8 cellular contexts compared by ENCODE assay signal in the genomic region with DNA sequence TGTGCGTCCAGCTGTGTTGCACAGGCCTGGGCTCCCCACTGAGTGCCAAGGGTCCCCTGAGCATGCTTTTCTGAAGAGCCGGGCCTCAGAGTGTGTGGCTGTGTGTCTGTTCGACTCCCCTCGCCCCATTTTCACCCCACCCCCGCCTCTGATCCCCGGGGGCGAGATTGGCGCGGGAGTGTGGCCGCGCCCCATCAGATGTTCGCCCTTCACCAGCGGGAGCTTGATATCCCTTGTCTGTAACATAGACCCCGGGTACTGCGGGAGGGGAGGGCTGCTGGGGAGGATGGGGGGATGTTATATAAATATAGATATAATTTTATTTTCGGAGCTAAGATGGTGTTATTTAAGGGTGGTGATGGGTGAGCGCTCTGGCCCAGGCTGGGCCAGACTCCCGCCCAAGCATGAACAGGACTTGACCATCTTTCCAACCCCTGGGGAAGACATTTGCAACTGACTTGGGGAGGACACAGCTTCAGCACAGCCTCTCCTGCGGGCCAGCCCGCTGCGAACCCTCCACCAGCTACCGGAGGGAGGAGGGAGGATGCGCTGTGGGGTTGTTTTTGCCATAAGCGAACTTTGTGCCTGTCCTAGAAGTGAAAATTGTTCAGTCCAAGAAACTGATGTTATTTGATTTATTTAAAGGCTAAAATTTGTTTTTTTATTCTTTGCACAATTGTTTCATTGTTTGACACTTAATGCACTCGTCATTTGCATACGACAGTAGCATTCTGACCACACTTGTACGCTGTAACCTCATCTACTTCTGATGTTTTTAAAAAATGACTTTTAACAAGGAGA. TPM values are rescaled to one million over a fixed set of nuclear protein-coding genes. Genes with fewer than 3 reads are reported as not detected.
DNase-seq lines count a peak whose midpoint lies in the region; ATAC-seq and TF ChIP-seq lines count a peak whose summit lies in the region.

No MANE protein-coding gene starts in this region.

- POLR2A ChIA-PET in HCT116 (lab: Charles Lee) (interaction anchor here (0.8 to 5.1 kb wide), 14 partner anchors 10 to 203 kb away, joined by 3 to 76 read pairs (median 11); a partner anchor contains a TSS), activated B cell treated with CpG ODN at 0.5 μM for 24 hours (lab: Charles Lee) (interaction anchor here (1.1 to 5.8 kb wide), 9 partner anchors 9 to 374 kb away, joined by 3 to 86 read pairs (median 14); a partner anchor contains a TSS)

- RAD21 ChIA-PET in HCT116 (lab: Charles Lee; ENCODE audit: low non-redundant PET in 1 of 2, low total read pairs in 2 of 2, uncharacterized antibody in 2 of 2, unreplicated experiment in 2 of 2), result no interaction called here

- CTCF ChIA-PET in HCT116 (lab: Charles Lee) (interaction anchor here (1.8 to 2.1 kb wide), 2 partner anchors 37 to 187 kb away, joined by 9 to 10 read pairs; no protein-coding TSS in a partner anchor), activated B cell treated with CpG ODN at 0.5 μM for 24 hours (lab: Charles Lee) (interaction anchor here (1.6 to 3.6 kb wide), 4 partner anchors 24 to 202 kb away, joined by 4 to 57 read pairs (median 18); a partner anchor contains a TSS)

- no peak for ATAC-seq in HCT116
- ATAC-seq in activated B cell treated with CpG ODN at 0.5 μM for 24 hours (ENCODE audit: low read depth), result no peak
- ATAC-seq in left ventricle myocardium superior, result no peak
- ATAC-seq in HG03097 (IDR thresholded peaks at IDR 0.05; ENCODE audit: low FRiP score, unreplicated experiment), result no peak
- no peak for ATAC-seq in GM18519 (IDR thresholded peaks at IDR 0.05; ENCODE audit: low FRiP score, unreplicated experiment)

- H3K4me3 ChIP-seq in HCT116 (replicated peaks in 1 of 2; ENCODE audit: low read depth in 1 of 2, low read length in 2 of 2), result peak overlapping the region; percentile 72 to 80

- TF ChIP-seq POLR2A in HCT116 (IDR thresholded peaks at IDR 0.05; ENCODE audit: borderline replicate concordance, extremely low read depth, insufficient read depth, insufficient read length), result peak; percentile 26

- no peaks in the 10 kb centered on the region for H4K20me1 ChIP-seq in HCT116 (ENCODE audit: insufficient read depth)

- H3K36me3 Mint-ChIP-seq in activated B cell treated with CpG ODN at 0.5 μM for 24 hours (ENCODE audit: low read depth) (peaks cover 4% of the 10 kb centered on the region), progenitor cell of endocrine pancreas (ENCODE audit: insufficient read depth) (peaks cover 2% of the 10 kb centered on the region)

- H3K27me3 Mint-ChIP-seq in activated B cell treated with CpG ODN at 0.5 μM for 24 hours (peaks cover 8% of the 10 kb centered on the region), progenitor cell of endocrine pancreas (peaks cover 3% of the 10 kb centered on the region)

- peaks cover 16% of the 10 kb centered on the region for H3K4me1 Mint-ChIP-seq in activated B cell treated with CpG ODN at 0.5 μM for 24 hours
- peaks cover 42% of the 10 kb centered on the region for H3K4me1 Mint-ChIP-seq in progenitor cell of endocrine pancreas (ENCODE audit: low read depth)

- no peaks in the 10 kb centered on the region for H3K9me2 ChIP-seq in HCT116 (ENCODE audit: insufficient read depth)

- no peak for TF ChIP-seq CTCF in HCT116 (IDR thresholded peaks at IDR 0.05 in 2 of 3, conservative IDR thresholded peaks at IDR 0.05 in 1 of 3; ENCODE audit: borderline replicate concordance in 1 of 3, insufficient read depth in 1 of 3, low read depth in 2 of 3, low read length in 2 of 3)
- TF ChIP-seq CTCF in activated B cell treated with CpG ODN at 0.5 μM for 24 hours (IDR thresholded peaks at IDR 0.05), result no peak
- no peak for TF ChIP-seq CTCF in progenitor cell of endocrine pancreas (IDR thresholded peaks at IDR 0.05; ENCODE audit: unreplicated experiment)

- H3K9ac ChIP-seq in HCT116 (ENCODE audit: low read length), result peak overlapping the region; percentile 92

- no peak overlapping the region for H2AFZ ChIP-seq in HCT116 (ENCODE audit: low read depth, low read length, poor library complexity, severe bottlenecking)

- H3K27ac Mint-ChIP-seq in activated B cell treated with CpG ODN at 0.5 μM for 24 hours (no peak overlapping the region), progenitor cell of endocrine pancreas (peak overlapping the region; percentile 97)

- intact Hi-C loops in HCT116 (cut with micrococcal nuclease) (no loop called here), activated B cell treated with CpG ODN at 0.5 μM for 24 hours (cut with micrococcal nuclease) (loop anchor here (5.0 to 10.0 kb wide), 2 partner anchors 129 to 1084 kb away; no protein-coding TSS in a partner anchor), left ventricle myocardium superior (cut with micrococcal nuclease) (no loop called here)

- peak overlapping the region; percentile 88; the same call in 1 of the 2 replicates for H3K27ac ChIP-seq in HCT116 (ENCODE audit: low read depth, low read length)

- TSS peak; percentile 84 for BruUV-seq in HCT116 (replicated peaks; lab: Mats Ljungman, UMichigan)

- H3K9me3 ChIP-seq in HCT116 (ENCODE audit: control insufficient read depth in 1 of 2, insufficient read depth in 1 of 2, low read depth in 1 of 2, low read length in 2 of 2), result no peaks in the 10 kb centered on the region

- H3K4me3 Mint-ChIP-seq in activated B cell treated with CpG ODN at 0.5 μM for 24 hours, result peak overlapping the region; percentile 88
- peak overlapping the region; percentile 91 for H3K4me3 Mint-ChIP-seq in progenitor cell of endocrine pancreas (ENCODE audit: low read depth)

- H3K79me2 ChIP-seq in HCT116 (ENCODE audit: insufficient read depth, low read length), result peaks cover 20% of the 10 kb centered on the region

- H3K4me2 ChIP-seq in HCT116 (ENCODE audit: low read length), result peak overlapping the region; percentile 90

- H3K9me3 Mint-ChIP-seq in activated B cell treated with CpG ODN at 0.5 μM for 24 hours, result no peaks in the 10 kb centered on the region
- no peaks in the 10 kb centered on the region for H3K9me3 Mint-ChIP-seq in progenitor cell of endocrine pancreas (ENCODE audit: low read depth)

- no peak for DNase-seq in HCT116 (ENCODE audit: low read depth, low spot score)
- DNase-seq in activated B cell treated with CpG ODN at 0.5 μM for 24 hours, result no peak
- peak; percentile 45 for DNase-seq in left ventricle myocardium superior
- no peak for DNase-seq in progenitor cell of endocrine pancreas (ENCODE audit: low spot score, unreplicated experiment)
- DNase-seq in stimulated activated naive CD4-positive, alpha-beta T cell treated with Interleukin-2 at 50 U/mL for 16 hours (lab: John Stamatoyannopoulos, UW), result no peak
- DNase-seq in putamen (ENCODE audit: low spot score), result no peak

- TF ChIP-seq RAD21 in HCT116 (IDR thresholded peaks at IDR 0.05; ENCODE audit: low read depth), result no peak

- H3K27me3 ChIP-seq in HCT116 (ENCODE audit: insufficient read depth, low read length), result no peaks in the 10 kb centered on the region

- H3K36me3 ChIP-seq in HCT116 (ENCODE audit: control insufficient read depth in 1 of 2, insufficient read depth in 2 of 2, low read length in 2 of 2), result peaks cover 2 to 6% of the 10 kb centered on the region in 2 experiments; a peak in 1 of 4 replicates

- H3K4me1 ChIP-seq in HCT116 (ENCODE audit: control insufficient read depth in 1 of 2, insufficient read depth in 2 of 2, low read length in 2 of 2), result peaks cover 36 to 46% of the 10 kb centered on the region in 2 experiments

TF ChIP-seq in HCT116, 20 proteins besides CTCF, POLR2A, EP300 and RAD21 (continues in another document):
- no peak for TF ChIP-seq EZH2phosphoT487 (IDR thresholded peaks at IDR 0.05; ENCODE audit: borderline replicate concordance)
- no peak for TF ChIP-seq JUND (IDR thresholded peaks at IDR 0.05)
- no peak for TF ChIP-seq SIN3A (IDR thresholded peaks at IDR 0.05; ENCODE audit: low read depth)
- no peak for TF ChIP-seq POLR2AphosphoS5 (IDR thresholded peaks at IDR 0.05; ENCODE audit: low read depth, low read length)
- TF ChIP-seq EGR1 (IDR thresholded peaks at IDR 0.05; ENCODE audit: low read depth), result no peak
- TF ChIP-seq, protein P1, sequence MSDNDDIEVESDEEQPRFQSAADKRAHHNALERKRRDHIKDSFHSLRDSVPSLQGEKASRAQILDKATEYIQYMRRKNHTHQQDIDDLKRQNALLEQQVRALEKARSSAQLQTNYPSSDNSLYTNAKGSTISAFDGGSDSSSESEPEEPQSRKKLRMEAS (IDR thresholded peaks at IDR 0.05), result no peak
- TF ChIP-seq, protein P2, sequence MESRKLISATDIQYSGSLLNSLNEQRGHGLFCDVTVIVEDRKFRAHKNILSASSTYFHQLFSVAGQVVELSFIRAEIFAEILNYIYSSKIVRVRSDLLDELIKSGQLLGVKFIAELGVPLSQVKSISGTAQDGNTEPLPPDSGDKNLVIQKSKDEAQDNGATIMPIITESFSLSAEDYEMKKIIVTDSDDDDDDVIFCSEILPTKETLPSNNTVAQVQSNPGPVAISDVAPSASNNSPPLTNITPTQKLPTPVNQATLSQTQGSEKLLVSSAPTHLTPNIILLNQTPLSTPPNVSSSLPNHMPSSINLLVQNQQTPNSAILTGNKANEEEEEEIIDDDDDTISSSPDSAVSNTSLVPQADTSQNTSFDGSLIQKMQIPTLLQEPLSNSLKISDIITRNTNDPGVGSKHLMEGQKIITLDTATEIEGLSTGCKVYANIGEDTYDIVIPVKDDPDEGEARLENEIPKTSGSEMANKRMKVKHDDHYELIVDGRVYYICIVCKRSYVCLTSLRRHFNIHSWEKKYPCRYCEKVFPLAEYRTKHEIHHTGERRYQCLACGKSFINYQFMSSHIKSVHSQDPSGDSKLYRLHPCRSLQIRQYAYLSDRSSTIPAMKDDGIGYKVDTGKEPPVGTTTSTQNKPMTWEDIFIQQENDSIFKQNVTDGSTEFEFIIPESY (IDR thresholded peaks at IDR 0.05; ENCODE audit: extremely low read depth, insufficient replicate concordance, low read length), result no peak
- no peak for TF ChIP-seq FOSL1 (IDR thresholded peaks at IDR 0.05; ENCODE audit: low read depth)
- no peak for TF ChIP-seq TCF7L2 (IDR thresholded peaks at IDR 0.05; ENCODE audit: borderline replicate concordance, extremely low read depth, insufficient read depth, insufficient read length)
- TF ChIP-seq YY1 (IDR thresholded peaks at IDR 0.05; ENCODE audit: extremely low read depth, insufficient replicate concordance, low read depth, low read length), result no peak
- TF ChIP-seq EZH2 (IDR thresholded peaks at IDR 0.05), result no peak
- TF ChIP-seq ZFX (IDR thresholded peaks at IDR 0.05), result no peak
- no peak for TF ChIP-seq ZNF274 (IDR thresholded peaks at IDR 0.05; ENCODE audit: low read depth, low read length)
- TF ChIP-seq, protein P3, sequence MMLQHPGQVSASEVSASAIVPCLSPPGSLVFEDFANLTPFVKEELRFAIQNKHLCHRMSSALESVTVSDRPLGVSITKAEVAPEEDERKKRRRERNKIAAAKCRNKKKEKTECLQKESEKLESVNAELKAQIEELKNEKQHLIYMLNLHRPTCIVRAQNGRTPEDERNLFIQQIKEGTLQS (IDR thresholded peaks at IDR 0.05), result no peak
- TF ChIP-seq SRF (IDR thresholded peaks at IDR 0.05; ENCODE audit: low read depth), result no peak
- no peak for TF ChIP-seq CBX3 (IDR thresholded peaks at IDR 0.05; ENCODE audit: low read depth)

RNA-seq across cellular contexts. Expression of a gene that starts 1.6 kb away (rescaled TPM):
- total RNA-seq in HCT116 (2021; ENCODE audit: unreplicated experiment), result 72.9 TPM
- polyA plus RNA-seq in HCT116 (2012), result 51.9 and 60.4 TPM in 2 replicates
- total RNA-seq in activated B cell treated with CpG ODN at 0.5 μM for 24 hours, result 11.0 and 12.9 TPM in 2 replicates
- 182 TPM for total RNA-seq in left ventricle myocardium superior
- total RNA-seq in progenitor cell of endocrine pancreas, result 140 and 148 TPM in 2 replicates
